In genomic region chr2:241157841-241158545, GRCh38 we compare ENCODE assay signal across 22 cellular contexts. TPM values are rescaled to one million over a fixed set of nuclear protein-coding genes. Genes with fewer than 3 reads are reported as not detected.
DNase-seq lines count a peak whose midpoint lies in the region; ATAC-seq and TF ChIP-seq lines count a peak whose summit lies in the region.
"Had no signal": no experiment of that assay in that cellular context is flagged by ENCODE, and none has a peak within 500 bp of the region (broad histone marks: within the 10 kb centered on the region; RNA-seq: fewer than 3 reads in every experiment).

No MANE protein-coding gene starts in this region.

- peak overlapping the region; percentile 44 for H3K27ac ChIP-seq in C4-2B
- H3K27ac ChIP-seq: lower lobe of right lung, upper lobe of right lung had no signal

- TF ChIP-seq CTCF in C4-2B (conservative IDR thresholded peaks at IDR 0.05) (no peak), type B pancreatic cell (conservative IDR thresholded peaks at IDR 0.05) (no peak)

- no peaks in the 10 kb centered on the region for H3K27me3 Mint-ChIP-seq in naive thymus-derived CD8-positive, alpha-beta T cell
- H3K27me3 Mint-ChIP-seq in type B pancreatic cell, result no peaks in the 10 kb centered on the region
- H3K27me3 Mint-ChIP-seq in stimulated activated naive CD8-positive, alpha-beta T cell treated with anti-CD3 and anti-CD28 coated beads, Interleukin-15, amount 100 ng/mL, for 72 hours, result no peaks in the 10 kb centered on the region
- H3K27me3 Mint-ChIP-seq: naive thymus-derived CD4-positive, alpha-beta T cell; T-helper 17 cell had no signal

- H3K36me3 Mint-ChIP-seq in naive thymus-derived CD8-positive, alpha-beta T cell, result peaks cover 0 to 64% (median 3%) of the 10 kb centered on the region in 3 donors
- no peaks in the 10 kb centered on the region for H3K36me3 Mint-ChIP-seq in type B pancreatic cell

- DNase-seq in RPMI7951 (ENCODE audit: low read depth) (peak; percentile 49), dermis blood vessel endothelial cell (peak; percentile 60), type B pancreatic cell (ENCODE audit: extremely low spot score, unreplicated experiment) (no peak)
- DNase-seq in naive thymus-derived CD8-positive, alpha-beta T cell, result no peak
- no peak for DNase-seq in stimulated activated naive CD8-positive, alpha-beta T cell treated with anti-CD3 and anti-CD28 coated beads, Interleukin-15, amount 100 ng/mL, for 72 hours
- DNase-seq: activated CD4-positive, CD25-positive, alpha-beta regulatory T cell; activated CD8-positive, alpha-beta memory T cell treated with anti-CD3 and anti-CD28 coated beads for 24 hours; amygdala; DND-41; lower lobe of right lung; naive thymus-derived CD4-positive, alpha-beta T cell; NCI-H187; NCI-H446 treated with DMSO at 0.1 percent for 48 hours; NK-92 treated with Interleukin-12 subunit alpha and Interleukin-12 subunit beta, amount 100 ng/mL, for 24 hours; stimulated activated CD4-positive, alpha-beta T cell treated with anti-CD3 and anti-CD28 coated beads, Interleukin-12 subunit alpha, Interleukin-12 subunit beta, amount 100 ng/mL, for 4 hours; T-helper 17 cell; upper lobe of right lung had no signal

- ATAC-seq in naive thymus-derived CD8-positive, alpha-beta T cell, result no peak
- ATAC-seq in esophagus mucosa (no peak), GM18502 (IDR thresholded peaks at IDR 0.05; ENCODE audit: poor library complexity, unreplicated experiment) (no peak)
- ATAC-seq in stimulated activated naive CD8-positive, alpha-beta T cell treated with anti-CD3 and anti-CD28 coated beads, Interleukin-15, amount 100 ng/mL, for 72 hours, result no peak
- ATAC-seq: HCT116; lower lobe of right lung; naive thymus-derived CD4-positive, alpha-beta T cell; stimulated activated effector memory CD8-positive, alpha-beta T cell treated with anti-CD3 and anti-CD28 coated beads, Interleukin-12 subunit alpha, Interleukin-12 subunit beta, amount 100 ng/mL, for 72 hours; T-helper 17 cell; upper lobe of right lung had no signal

- POLR2A ChIA-PET in naive thymus-derived CD8-positive, alpha-beta T cell (lab: Charles Lee), result interaction anchor here (0.6 kb wide), 1 partner anchor 54 kb away, joined by 3 read pairs; no protein-coding TSS in a partner anchor

- peaks cover 8 to 14% (median 13%) of the 10 kb centered on the region in 4 donors for H3K4me1 Mint-ChIP-seq in naive thymus-derived CD8-positive, alpha-beta T cell
- no peaks in the 10 kb centered on the region for H3K4me1 Mint-ChIP-seq in type B pancreatic cell (ENCODE audit: unreplicated experiment)
- H3K4me1 Mint-ChIP-seq in stimulated activated naive CD8-positive, alpha-beta T cell treated with anti-CD3 and anti-CD28 coated beads, Interleukin-15, amount 100 ng/mL, for 72 hours, result peaks cover 16% of the 10 kb centered on the region

- H3K9me3 Mint-ChIP-seq in naive thymus-derived CD8-positive, alpha-beta T cell, result no peaks in the 10 kb centered on the region
- no peaks in the 10 kb centered on the region for H3K9me3 Mint-ChIP-seq in type B pancreatic cell
- H3K9me3 Mint-ChIP-seq in stimulated activated naive CD8-positive, alpha-beta T cell treated with anti-CD3 and anti-CD28 coated beads, Interleukin-15, amount 100 ng/mL, for 72 hours, result no peaks in the 10 kb centered on the region
- H3K9me3 Mint-ChIP-seq: naive thymus-derived CD4-positive, alpha-beta T cell; stimulated activated effector memory CD8-positive, alpha-beta T cell treated with anti-CD3 and anti-CD28 coated beads, Interleukin-12 subunit alpha, Interleukin-12 subunit beta, amount 100 ng/mL, for 72 hours had no signal

- H3K4me3 Mint-ChIP-seq in naive thymus-derived CD8-positive, alpha-beta T cell, result no peak overlapping the region
- no peak overlapping the region for H3K4me3 Mint-ChIP-seq in type B pancreatic cell
- H3K4me3 Mint-ChIP-seq in stimulated activated naive CD8-positive, alpha-beta T cell treated with anti-CD3 and anti-CD28 coated beads, Interleukin-15, amount 100 ng/mL, for 72 hours, result no peak overlapping the region
- H3K4me3 Mint-ChIP-seq: naive thymus-derived CD4-positive, alpha-beta T cell; stimulated activated effector memory CD8-positive, alpha-beta T cell treated with anti-CD3 and anti-CD28 coated beads, Interleukin-12 subunit alpha, Interleukin-12 subunit beta, amount 100 ng/mL, for 72 hours; T-helper 17 cell had no signal

- H3K27ac Mint-ChIP-seq in naive thymus-derived CD8-positive, alpha-beta T cell, result peak overlapping the region in 6 of 10 donors; percentile 25 to 75 (median 34)
- H3K27ac Mint-ChIP-seq in type B pancreatic cell, result no peak overlapping the region
- no peak overlapping the region for H3K27ac Mint-ChIP-seq in stimulated activated naive CD8-positive, alpha-beta T cell treated with anti-CD3 and anti-CD28 coated beads, Interleukin-15, amount 100 ng/mL, for 72 hours

RNA-seq across cellular contexts. Expression of gene PPP1R7, which starts 7.7 kb away (rescaled TPM):
- 101 TPM in 2 replicates for total RNA-seq in RPMI7951 (2014; rRNA removed; shearing (Covaris generic))
- total RNA-seq in dermis blood vessel endothelial cell, result 47.6 and 55.1 TPM in 2 replicates
- 10 to 100 TPM; 60.4 to 65.4 TPM for total RNA-seq in naive thymus-derived CD8-positive, alpha-beta T cell
- 100 to 1,000 TPM; 109 to 115 (median 112) TPM for polyA plus RNA-seq in naive thymus-derived CD8-positive, alpha-beta T cell
- total RNA-seq in type B pancreatic cell (ENCODE audit: low replicate concordance), result 50.7 and 52.4 TPM in 2 replicates
- total RNA-seq in esophagus mucosa, result 74.7 TPM

RNA-seq across cellular contexts. Expression of gene PASK, which starts 8.7 kb away (rescaled TPM):
- total RNA-seq in RPMI7951 (2014; rRNA removed; shearing (Covaris generic)), result 4.8 and 6.3 TPM in 2 replicates
- total RNA-seq in dermis blood vessel endothelial cell, result 4.4 and 9.2 TPM in 2 replicates
- 100 to 1,000 TPM; 550 to 574 TPM for total RNA-seq in naive thymus-derived CD8-positive, alpha-beta T cell
- 10 to 100 TPM; 68.3 to 78.7 (median 69.9) TPM for polyA plus RNA-seq in naive thymus-derived CD8-positive, alpha-beta T cell
- 31.8 and 50.9 TPM in 2 replicates for total RNA-seq in type B pancreatic cell (ENCODE audit: low replicate concordance)
- 12.2 TPM for total RNA-seq in esophagus mucosa

RNA-seq across cellular contexts. Expression of gene ANO7, which starts 30.5 kb away (rescaled TPM):
- total RNA-seq in RPMI7951 (2014; rRNA removed; shearing (Covaris generic)), result 0.72 and 1.1 TPM in 2 replicates
- total RNA-seq in dermis blood vessel endothelial cell (0.34 and 1.1 TPM in 2 replicates), type B pancreatic cell (ENCODE audit: low replicate concordance) (1.7 and 3.3 TPM in 2 replicates), esophagus mucosa (0.12 TPM)
- under 1 TPM; 0.57 to 0.77 TPM for total RNA-seq in naive thymus-derived CD8-positive, alpha-beta T cell
- under 1 TPM in 1 of 3 donors, not detected in 2; 0.16 TPM for polyA plus RNA-seq in naive thymus-derived CD8-positive, alpha-beta T cell

RNA-seq across cellular contexts. Expression of gene MTERF4, which starts 55.9 kb away (rescaled TPM):
- 23.9 and 30.8 TPM in 2 replicates for total RNA-seq in RPMI7951 (2014; rRNA removed; shearing (Covaris generic))
- 37.6 and 43.2 TPM in 2 replicates for total RNA-seq in dermis blood vessel endothelial cell
- 100 to 1,000 TPM; 265 to 270 TPM for total RNA-seq in naive thymus-derived CD8-positive, alpha-beta T cell
- 10 to 100 TPM; 46.4 to 82.1 (median 57.8) TPM for polyA plus RNA-seq in naive thymus-derived CD8-positive, alpha-beta T cell
- 38.9 and 46.3 TPM in 2 replicates for total RNA-seq in type B pancreatic cell (ENCODE audit: low replicate concordance)
- 23.7 TPM for total RNA-seq in esophagus mucosa

Comparison
In these comparisons a context has a peak if more than half of its experiments do, and no peak if none do; other contexts are left out.
1. DNase-seq: peak in RPMI7951 (single experiment) and dermis blood vessel endothelial cell (single experiment); none in naive thymus-derived CD8-positive, alpha-beta T cell (0 of 10), type B pancreatic cell (single experiment) and stimulated activated naive CD8-positive, alpha-beta T cell treated with anti-CD3 and anti-CD28 coated beads, Interleukin-15, amount 100 ng/mL, for 72 hours (0 of 2).
2. H3K27ac Mint-ChIP-seq: peak in naive thymus-derived CD8-positive, alpha-beta T cell (6 of 10); none in type B pancreatic cell (single experiment) and stimulated activated naive CD8-positive, alpha-beta T cell treated with anti-CD3 and anti-CD28 coated beads, Interleukin-15, amount 100 ng/mL, for 72 hours (0 of 2).
3. RNA of gene PASK, which starts 8.7 kb away (total RNA-seq): 550 to 574 TPM in naive thymus-derived CD8-positive, alpha-beta T cell; 31.8 to 50.9 TPM in type B pancreatic cell, 12.2 TPM in esophagus mucosa (single experiment), 4.8 to 6.3 TPM in RPMI7951 and 4.4 to 9.2 TPM in dermis blood vessel endothelial cell; every median in the first group is over 10 times any median in the second.